14 cellular contexts compared by ENCODE assay signal in genomic region chr2:119683074-119683716, GRCh38. TPM values are rescaled to one million over a fixed set of nuclear protein-coding genes. Genes with fewer than 3 reads are reported as not detected.
DNase-seq lines count a peak whose midpoint lies in the region; FAIRE-seq and TF ChIP-seq lines count a peak whose summit lies in the region.
"Had no signal": no experiment of that assay in that cellular context is flagged by ENCODE, and none has a peak within 500 bp of the region (broad histone marks: within the 10 kb centered on the region; RNA-seq: fewer than 3 reads in every experiment).

No MANE protein-coding gene starts in this region.

- no peak for TF ChIP-seq CTCF in coronary artery (IDR thresholded peaks at IDR 0.05)

- FAIRE-seq in GM12891 (lab: Jason Lieb, UNC) = no peak

- no peak overlapping the region for H3K4me3 Mint-ChIP-seq in activated CD4-positive, alpha-beta memory T cell treated with anti-CD3 and anti-CD28 coated beads for 36 hours
- no peak overlapping the region for H3K4me3 Mint-ChIP-seq in activated CD4-positive, alpha-beta memory T cell treated with anti-CD3 and anti-CD28 coated beads, Interleukin-2, amount 10 ng/mL, durations not matched to agents 7 days and 5 days

- DNase-seq in activated CD4-positive, alpha-beta memory T cell treated with anti-CD3 and anti-CD28 coated beads for 36 hours = peak; percentile 7
- no peak for DNase-seq in activated CD4-positive, alpha-beta memory T cell treated with anti-CD3 and anti-CD28 coated beads, Interleukin-2, amount 10 ng/mL, durations not matched to agents 7 days and 5 days
- DNase-seq in NCI-H82 treated with DMSO at 0.1 percent for 48 hours (lab: John Stamatoyannopoulos, UW; ENCODE audit: unreplicated experiment) (peak; percentile 64), coronary artery (ENCODE audit: low spot score) (peak; percentile 66), retina (peak; percentile 32), GM12891 (ENCODE audit: insufficient read length, low spot score) (no peak), substantia nigra (lab: John Stamatoyannopoulos, UW) (no peak)
- DNase-seq in central memory CD4-positive, alpha-beta T cell = no peak
- DNase-seq: left ventricle myocardium superior; NCI-H1092 treated with DMSO at 0.1 percent for 48 hours; psoas muscle; stimulated activated naive CD4-positive, alpha-beta T cell treated with Interleukin-2 at 50 U/mL for 16 hours had no signal

- intact Hi-C loops in activated CD4-positive, alpha-beta memory T cell treated with anti-CD3 and anti-CD28 coated beads for 36 hours (cut with micrococcal nuclease) = no loop called here

- no peak overlapping the region for H3K4me3 ChIP-seq in coronary artery
- H3K4me3 ChIP-seq: gastroesophageal sphincter, psoas muscle had no signal

- H3K27ac ChIP-seq in coronary artery = no peak overlapping the region
- H3K27ac ChIP-seq in substantia nigra (ENCODE audit: low read depth, low read length, poor library complexity, severe bottlenecking) = no peak overlapping the region
- H3K27ac ChIP-seq: psoas muscle, VCaP had no signal

- H3K36me3 Mint-ChIP-seq in activated CD4-positive, alpha-beta memory T cell treated with anti-CD3 and anti-CD28 coated beads for 36 hours = peaks cover 6% of the 10 kb centered on the region
- peaks cover 10% of the 10 kb centered on the region for H3K36me3 Mint-ChIP-seq in activated CD4-positive, alpha-beta memory T cell treated with anti-CD3 and anti-CD28 coated beads, Interleukin-2, amount 10 ng/mL, durations not matched to agents 7 days and 5 days (ENCODE audit: low read depth)

- H3K27ac Mint-ChIP-seq in activated CD4-positive, alpha-beta memory T cell treated with anti-CD3 and anti-CD28 coated beads for 36 hours = no peak overlapping the region
- no peak overlapping the region for H3K27ac Mint-ChIP-seq in activated CD4-positive, alpha-beta memory T cell treated with anti-CD3 and anti-CD28 coated beads, Interleukin-2, amount 10 ng/mL, durations not matched to agents 7 days and 5 days

- peaks cover 32% of the 10 kb centered on the region for H3K4me1 Mint-ChIP-seq in activated CD4-positive, alpha-beta memory T cell treated with anti-CD3 and anti-CD28 coated beads for 36 hours (ENCODE audit: low read depth)
- H3K4me1 Mint-ChIP-seq in activated CD4-positive, alpha-beta memory T cell treated with anti-CD3 and anti-CD28 coated beads, Interleukin-2, amount 10 ng/mL, durations not matched to agents 7 days and 5 days = peaks cover 20% of the 10 kb centered on the region

- CTCF ChIA-PET in activated CD4-positive, alpha-beta memory T cell treated with anti-CD3 and anti-CD28 coated beads for 36 hours (lab: Charles Lee) = interaction anchor here (1.1 to 2.2 kb wide), 2 partner anchors 20 to 78 kb away, joined by 3 to 7 read pairs; no protein-coding TSS in a partner anchor
- CTCF ChIA-PET in activated CD4-positive, alpha-beta memory T cell treated with anti-CD3 and anti-CD28 coated beads, Interleukin-2, amount 10 ng/mL, durations not matched to agents 7 days and 5 days (lab: Charles Lee) = no interaction called here

- no peaks in the 10 kb centered on the region for H3K27me3 Mint-ChIP-seq in activated CD4-positive, alpha-beta memory T cell treated with anti-CD3 and anti-CD28 coated beads for 36 hours
- H3K27me3 Mint-ChIP-seq in activated CD4-positive, alpha-beta memory T cell treated with anti-CD3 and anti-CD28 coated beads, Interleukin-2, amount 10 ng/mL, durations not matched to agents 7 days and 5 days = peaks cover 1% of the 10 kb centered on the region

- POLR2A ChIA-PET in activated CD4-positive, alpha-beta memory T cell treated with anti-CD3 and anti-CD28 coated beads for 36 hours (lab: Charles Lee) = no interaction called here
- POLR2A ChIA-PET in activated CD4-positive, alpha-beta memory T cell treated with anti-CD3 and anti-CD28 coated beads, Interleukin-2, amount 10 ng/mL, durations not matched to agents 7 days and 5 days (lab: Charles Lee) = no interaction called here

- TF ChIP-seq POLR2A in GM12891 (IDR thresholded peaks at IDR 0.05; ENCODE audit: low read depth, low read length) = no peak

- no peaks in the 10 kb centered on the region for H3K9me3 Mint-ChIP-seq in activated CD4-positive, alpha-beta memory T cell treated with anti-CD3 and anti-CD28 coated beads for 36 hours
- no peaks in the 10 kb centered on the region for H3K9me3 Mint-ChIP-seq in activated CD4-positive, alpha-beta memory T cell treated with anti-CD3 and anti-CD28 coated beads, Interleukin-2, amount 10 ng/mL, durations not matched to agents 7 days and 5 days

TF ChIP-seq in GM12891, 5 proteins besides CTCF, POLR2A, EP300 and RAD21:
- TF ChIP-seq SPI1 (IDR thresholded peaks at IDR 0.05; ENCODE audit: low read depth, low read length) = no peak
- TF ChIP-seq PAX5 (IDR thresholded peaks at IDR 0.05; ENCODE audit: insufficient read depth, low read length, severe bottlenecking) = no peak
- no peak for TF ChIP-seq TAF1 (IDR thresholded peaks at IDR 0.05; ENCODE audit: low read depth, low read length)

RNA-seq across cellular contexts. Expression of gene TMEM177, which starts 4.2 kb away (rescaled TPM):
- 10 to 100 TPM; 13.5 to 14.9 TPM for total RNA-seq in activated CD4-positive, alpha-beta memory T cell treated with anti-CD3 and anti-CD28 coated beads for 36 hours
- total RNA-seq in activated CD4-positive, alpha-beta memory T cell treated with anti-CD3 and anti-CD28 coated beads, Interleukin-2, amount 10 ng/mL, durations not matched to agents 7 days and 5 days = 1 to 10 TPM; 8.3 to 8.5 TPM
- 9.4 TPM for polyA plus RNA-seq in GM12891 (2012; ENCODE audit: low read depth, missing spikeins)

Comparison
In these comparisons a context has a peak if more than half of its experiments do, and no peak if none do; other contexts are left out.
1. DNase-seq: peak in activated CD4-positive, alpha-beta memory T cell treated with anti-CD3 and anti-CD28 coated beads for 36 hours (single experiment), NCI-H82 treated with DMSO at 0.1 percent for 48 hours (single experiment), coronary artery (single experiment) and retina (single experiment); none in activated CD4-positive, alpha-beta memory T cell treated with anti-CD3 and anti-CD28 coated beads, Interleukin-2, amount 10 ng/mL, durations not matched to agents 7 days and 5 days (single experiment), GM12891 (single experiment), substantia nigra (0 of 49) and central memory CD4-positive, alpha-beta T cell (single experiment).